Comparison of ENCODE assay signal across 14 cellular contexts in the genomic region with DNA sequence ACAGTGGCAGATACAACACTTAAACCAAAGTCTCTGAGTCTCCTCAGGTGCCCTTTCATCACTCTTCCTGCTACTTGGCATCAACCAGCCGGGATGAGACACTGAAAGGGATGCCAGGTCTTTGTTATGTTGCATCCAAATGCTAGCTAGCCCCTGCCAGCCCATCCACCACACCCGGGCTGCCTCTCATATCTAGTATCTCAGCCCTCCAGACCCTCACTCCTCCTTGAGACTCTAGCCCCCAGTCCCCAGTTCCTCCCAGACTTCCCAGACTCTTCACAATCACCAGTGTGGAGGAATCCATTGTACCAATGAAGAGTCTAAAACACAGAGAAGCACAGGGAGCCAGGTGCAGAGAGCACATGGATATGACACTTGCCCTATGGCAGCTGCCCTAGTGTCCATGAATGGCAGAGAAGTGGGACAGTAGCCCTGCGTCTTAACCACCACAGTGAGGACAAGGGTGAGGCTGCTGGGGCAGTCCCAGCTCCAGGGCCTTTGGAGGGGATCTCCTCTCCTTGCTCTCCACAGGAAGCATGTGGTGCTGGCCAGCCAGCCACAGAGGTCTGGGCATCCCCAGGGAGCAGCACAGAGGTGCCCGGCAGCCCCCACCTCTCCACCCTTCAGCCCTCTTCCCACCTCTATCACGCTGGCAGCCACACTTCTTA. TPM values are rescaled to one million over a fixed set of nuclear protein-coding genes. Genes with fewer than 3 reads are reported as not detected.
DNase-seq lines count a peak whose midpoint lies in the region; ATAC-seq and TF ChIP-seq lines count a peak whose summit lies in the region.
"Had no signal": no experiment of that assay in that cellular context is flagged by ENCODE, and none has a peak within 500 bp of the region (broad histone marks: within the 10 kb centered on the region; RNA-seq: fewer than 3 reads in every experiment).

No MANE protein-coding gene starts in this region.

- in situ Hi-C loops in HAP-1 (cut with MboI; ENCODE audit: low sequenced_read_pairs): no loop called here

- H3K4me3 Mint-ChIP-seq in activated T-helper 1 cell treated with anti-CD3 and anti-CD28 coated beads, Interleukin-12 subunit alpha, Interleukin-12 subunit beta, Interleukin-2, Interleukin-4 antibody, amounts not matched to agents 30 ng/mL and 10 ng/mL and 1 ng/mL, durations not matched to agents 14 hours and 24 hours and 36 hours: peak overlapping the region; percentile 8
- H3K4me3 Mint-ChIP-seq in immature natural killer cell: peak overlapping the region in 4 of 5 donors; percentile 24 to 57 (median 35)

- H3K4me1 Mint-ChIP-seq in activated T-helper 1 cell treated with anti-CD3 and anti-CD28 coated beads, Interleukin-12 subunit alpha, Interleukin-12 subunit beta, Interleukin-2, Interleukin-4 antibody, amounts not matched to agents 30 ng/mL and 10 ng/mL and 1 ng/mL, durations not matched to agents 14 hours and 24 hours and 36 hours (ENCODE audit: low read depth): peaks cover 80% of the 10 kb centered on the region
- peaks cover 55 to 63% of the 10 kb centered on the region in 2 donors for H3K4me1 Mint-ChIP-seq in immature natural killer cell

- no peak for TF ChIP-seq CTCF in left ventricle myocardium inferior (IDR thresholded peaks at IDR 0.05; ENCODE audit: borderline replicate concordance)

- peak; percentile 77 for ATAC-seq in Right ventricle myocardium inferior
- ATAC-seq in left lobe of liver: no peak

- H3K27ac Mint-ChIP-seq in activated T-helper 1 cell treated with anti-CD3 and anti-CD28 coated beads, Interleukin-12 subunit alpha, Interleukin-12 subunit beta, Interleukin-2, Interleukin-4 antibody, amounts not matched to agents 30 ng/mL and 10 ng/mL and 1 ng/mL, durations not matched to agents 14 hours and 24 hours and 36 hours: peak overlapping the region; percentile 90
- peak overlapping the region in 5 of 6 donors; percentile 19 to 92 (median 84) for H3K27ac Mint-ChIP-seq in immature natural killer cell

- no peaks in the 10 kb centered on the region for H3K27me3 Mint-ChIP-seq in activated T-helper 1 cell treated with anti-CD3 and anti-CD28 coated beads, Interleukin-12 subunit alpha, Interleukin-12 subunit beta, Interleukin-2, Interleukin-4 antibody, amounts not matched to agents 30 ng/mL and 10 ng/mL and 1 ng/mL, durations not matched to agents 14 hours and 24 hours and 36 hours (ENCODE audit: insufficient read depth)
- peaks cover 6 to 15% (median 12%) of the 10 kb centered on the region in 3 donors for H3K27me3 Mint-ChIP-seq in immature natural killer cell (ENCODE audit: low read depth in 3 of 3)

- H3K36me3 ChIP-seq in left ventricle myocardium inferior (no peaks in the 10 kb centered on the region), HAP-1 (replicated peaks) (no peaks in the 10 kb centered on the region)
- H3K36me3 ChIP-seq: transverse colon had no signal

- no peak for DNase-seq in Right ventricle myocardium inferior (ENCODE audit: missing footprints)
- no peak for DNase-seq in left ventricle myocardium inferior
- no peak for DNase-seq in activated T-helper 1 cell treated with anti-CD3 and anti-CD28 coated beads, Interleukin-12 subunit alpha, Interleukin-12 subunit beta, Interleukin-2, Interleukin-4 antibody, amounts not matched to agents 30 ng/mL and 10 ng/mL and 1 ng/mL, durations not matched to agents 14 hours and 24 hours and 36 hours (ENCODE audit: low spot score)
- peak in 2 of 3 donors; percentile 36 to 51 for DNase-seq in immature natural killer cell
- DNase-seq in HAP-1 (ENCODE audit: low spot score in 2 of 2): no peak
- no peak for DNase-seq in LoVo (ENCODE audit: low spot score)
- no peak for DNase-seq in left lobe of liver (ENCODE audit: low spot score)
- DNase-seq in superior temporal gyrus (ENCODE audit: extremely low spot score): no peak
- DNase-seq: C1 segment of cervical spinal cord, NCI-H187 treated with DMSO at 0.1 percent for 48 hours, retina, transverse colon had no signal

- H3K4me3 ChIP-seq in left ventricle myocardium inferior: no peak overlapping the region
- no peak overlapping the region for H3K4me3 ChIP-seq in HAP-1
- H3K4me3 ChIP-seq: transverse colon had no signal

- H3K27ac ChIP-seq in left ventricle myocardium inferior (replicated peaks): no peak overlapping the region
- H3K27ac ChIP-seq: transverse colon had no signal

- H3K36me3 Mint-ChIP-seq in activated T-helper 1 cell treated with anti-CD3 and anti-CD28 coated beads, Interleukin-12 subunit alpha, Interleukin-12 subunit beta, Interleukin-2, Interleukin-4 antibody, amounts not matched to agents 30 ng/mL and 10 ng/mL and 1 ng/mL, durations not matched to agents 14 hours and 24 hours and 36 hours (ENCODE audit: low read depth): peaks cover 27% of the 10 kb centered on the region
- H3K36me3 Mint-ChIP-seq in immature natural killer cell: peaks cover 0 to 8% (median 0%) of the 10 kb centered on the region in 3 donors

- H3K9me3 ChIP-seq in left ventricle myocardium inferior (replicated peaks) (no peaks in the 10 kb centered on the region), HAP-1 (no peaks in the 10 kb centered on the region)
- H3K9me3 ChIP-seq: transverse colon had no signal

- intact Hi-C loops in Right ventricle myocardium inferior (cut with DNase I) (no loop called here), left ventricle myocardium inferior (cut with micrococcal nuclease) (no loop called here)
- intact Hi-C loops in activated T-helper 1 cell treated with anti-CD3 and anti-CD28 coated beads, Interleukin-12 subunit alpha, Interleukin-12 subunit beta, Interleukin-2, Interleukin-4 antibody, amounts not matched to agents 30 ng/mL and 10 ng/mL and 1 ng/mL, durations not matched to agents 14 hours and 24 hours and 36 hours (cut with micrococcal nuclease): loop anchor here (5.0 to 10.0 kb wide), 3 partner anchors 397 to 710 kb away; partner anchors contain the start of gene IRF1

- peaks cover 15% of the 10 kb centered on the region for H3K4me1 ChIP-seq in left ventricle myocardium inferior
- no peaks in the 10 kb centered on the region for H3K4me1 ChIP-seq in HAP-1
- H3K4me1 ChIP-seq: transverse colon had no signal

- no peaks in the 10 kb centered on the region for H3K27me3 ChIP-seq in left ventricle myocardium inferior (ENCODE audit: low read depth)
- H3K27me3 ChIP-seq in HAP-1 (ENCODE audit: low read depth): no peaks in the 10 kb centered on the region
- H3K27me3 ChIP-seq: transverse colon had no signal

- H3K9me3 Mint-ChIP-seq in activated T-helper 1 cell treated with anti-CD3 and anti-CD28 coated beads, Interleukin-12 subunit alpha, Interleukin-12 subunit beta, Interleukin-2, Interleukin-4 antibody, amounts not matched to agents 30 ng/mL and 10 ng/mL and 1 ng/mL, durations not matched to agents 14 hours and 24 hours and 36 hours: peaks cover 3% of the 10 kb centered on the region
- H3K9me3 Mint-ChIP-seq in immature natural killer cell: no peaks in the 10 kb centered on the region

RNA-seq across cellular contexts. Expression of gene CSF2, which starts 21.6 kb away (rescaled TPM):
- total RNA-seq in Right ventricle myocardium inferior (not detected), left ventricle myocardium inferior (not detected), left lobe of liver (not detected)
- total RNA-seq in activated T-helper 1 cell treated with anti-CD3 and anti-CD28 coated beads, Interleukin-12 subunit alpha, Interleukin-12 subunit beta, Interleukin-2, Interleukin-4 antibody, amounts not matched to agents 30 ng/mL and 10 ng/mL and 1 ng/mL, durations not matched to agents 14 hours and 24 hours and 36 hours: 1,648 and 1,678 TPM in 2 replicates
- under 1 TPM in 2 of 3 donors, not detected in 1; 0.43 to 0.86 TPM for polyA plus RNA-seq in immature natural killer cell
- total RNA-seq: HepG2, mesenteric fat pad, transverse colon had no signal
- polyA plus RNA-seq: HepG2 had no signal

RNA-seq across cellular contexts. Expression of gene IL3, which starts 34.8 kb away (rescaled TPM):
- not detected for total RNA-seq in Right ventricle myocardium inferior
- not detected for total RNA-seq in left ventricle myocardium inferior
- 94.6 and 98.5 TPM in 2 replicates for total RNA-seq in activated T-helper 1 cell treated with anti-CD3 and anti-CD28 coated beads, Interleukin-12 subunit alpha, Interleukin-12 subunit beta, Interleukin-2, Interleukin-4 antibody, amounts not matched to agents 30 ng/mL and 10 ng/mL and 1 ng/mL, durations not matched to agents 14 hours and 24 hours and 36 hours
- under 1 TPM in 1 of 3 donors, not detected in 2; 0.20 TPM for polyA plus RNA-seq in immature natural killer cell
- not detected for total RNA-seq in left lobe of liver
- total RNA-seq: HepG2, mesenteric fat pad, transverse colon had no signal
- polyA plus RNA-seq: HepG2 had no signal

Comparison
In these comparisons a context has a peak if more than half of its experiments do, and no peak if none do; other contexts are left out.
1. DNase-seq: peak in immature natural killer cell (2 of 3); none in Right ventricle myocardium inferior (single experiment), left ventricle myocardium inferior (single experiment), activated T-helper 1 cell treated with anti-CD3 and anti-CD28 coated beads, Interleukin-12 subunit alpha, Interleukin-12 subunit beta, Interleukin-2, Interleukin-4 antibody, amounts not matched to agents 30 ng/mL and 10 ng/mL and 1 ng/mL, durations not matched to agents 14 hours and 24 hours and 36 hours (single experiment), HAP-1 (0 of 2), LoVo (single experiment), left lobe of liver (single experiment) and superior temporal gyrus (single experiment).
2. RNA of gene CSF2, which starts 21.6 kb away (total RNA-seq): 1,648 to 1,678 TPM in activated T-helper 1 cell treated with anti-CD3 and anti-CD28 coated beads, Interleukin-12 subunit alpha, Interleukin-12 subunit beta, Interleukin-2, Interleukin-4 antibody, amounts not matched to agents 30 ng/mL and 10 ng/mL and 1 ng/mL, durations not matched to agents 14 hours and 24 hours and 36 hours; not detected in Right ventricle myocardium inferior (single experiment), not detected in left ventricle myocardium inferior (single experiment) and not detected in left lobe of liver (single experiment); every median in the first group is over 1,000 times any median in the second.
3. RNA of gene IL3, which starts 34.8 kb away (total RNA-seq): 94.6 to 98.5 TPM in activated T-helper 1 cell treated with anti-CD3 and anti-CD28 coated beads, Interleukin-12 subunit alpha, Interleukin-12 subunit beta, Interleukin-2, Interleukin-4 antibody, amounts not matched to agents 30 ng/mL and 10 ng/mL and 1 ng/mL, durations not matched to agents 14 hours and 24 hours and 36 hours; not detected in left lobe of liver (single experiment), not detected in Right ventricle myocardium inferior (single experiment) and not detected in left ventricle myocardium inferior (single experiment); every median in the first group is over 10 times any median in the second.